26 cellular contexts compared by ENCODE assay signal in the genomic region with DNA sequence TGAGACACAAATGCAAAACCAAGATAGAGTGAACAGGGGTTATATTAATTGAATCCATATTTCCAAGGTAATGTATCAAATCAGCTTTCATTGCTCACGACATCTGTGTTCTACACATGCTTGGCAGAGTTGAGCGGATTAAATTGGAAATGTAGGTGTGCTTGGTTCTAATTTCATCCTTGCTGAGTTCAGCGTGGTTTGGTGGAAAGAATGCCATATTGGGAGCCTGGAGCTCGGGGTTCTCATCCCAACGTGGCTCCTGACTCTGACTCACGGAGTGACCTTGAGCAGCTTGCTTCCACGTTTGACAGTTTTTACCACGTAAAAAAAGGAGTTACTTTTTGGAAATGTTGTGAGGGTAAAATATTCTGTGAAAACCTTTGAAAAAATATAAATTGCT.
"Had no signal": no experiment of that assay in that cellular context is flagged by ENCODE, and none has a peak within 500 bp of the region (broad histone marks: within the 10 kb centered on the region; RNA-seq: fewer than 3 reads in every experiment).

No MANE protein-coding gene starts in this region.

- H3K4me3 ChIP-seq: left lung, lung, ovary, skin epidermis, stomach, testis, thyroid gland, transverse colon, upper lobe of left lung had no signal

- H3K9me3 Mint-ChIP-seq: immature natural killer cell; mesothelial cell of epicardium; naive B cell; natural killer cell; stimulated activated naive B cell treated with anti-CD40 and anti-IgM and Interleukin-4, amounts not matched to agents 10 μg/mL and 1 μg/mL and 100 μg/mL, for 72 hours had no signal

- H3K27ac ChIP-seq: left lung, ovary, skin epidermis, stomach, testis, thyroid gland, transverse colon, upper lobe of left lung had no signal

- H3K27me3 ChIP-seq: left lung, ovary, stomach, testis, thyroid gland, transverse colon, upper lobe of left lung had no signal

- H3K27ac Mint-ChIP-seq: immature natural killer cell; mesothelial cell of epicardium; natural killer cell; progenitor cell of endocrine pancreas; stimulated activated naive B cell treated with anti-CD40 and anti-IgM and Interleukin-4, amounts not matched to agents 10 μg/mL and 1 μg/mL and 100 μg/mL, for 72 hours had no signal

- H3K9me3 ChIP-seq: left lung, ovary, stomach, testis, thyroid gland, transverse colon, upper lobe of left lung had no signal

- DNase-seq: hypothalamus; immature natural killer cell; kidney; left colon; left lung; mesendoderm; naive B cell; natural killer cell; ovary; retina; right cardiac atrium; stimulated activated CD4-positive, alpha-beta T cell treated with anti-CD3 and anti-CD28 coated beads, Interleukin-12 subunit alpha, Interleukin-12 subunit beta, amount 100 ng/mL, for 4 hours; stimulated activated CD4-positive, alpha-beta T cell treated with anti-CD3 and anti-CD28 coated beads, Interleukin-15, amount 100 ng/mL, for 24 hours; stimulated activated CD4-positive, alpha-beta T cell treated with anti-CD3 and anti-CD28 coated beads, Interleukin-2, amount 100 ng/mL, for 24 hours; stimulated activated CD4-positive, alpha-beta T cell treated with anti-CD3 and anti-CD28 coated beads, Interleukin-4, amount 100 ng/mL, for 1 hour; stimulated activated naive B cell treated with anti-CD40 and anti-IgM and Interleukin-4, amounts not matched to agents 10 μg/mL and 1 μg/mL and 100 μg/mL, for 72 hours; stimulated activated naive CD8-positive, alpha-beta T cell treated with anti-CD3 and anti-CD28 coated beads, Interleukin-15, Interleukin-2, amounts not matched to agents 100 U/mL and 50 U/mL, for 24 hours; stomach; testis; thyroid gland; transverse colon; upper lobe of left lung had no signal

- H3K27me3 Mint-ChIP-seq: naive B cell; progenitor cell of endocrine pancreas; stimulated activated naive B cell treated with anti-CD40 and anti-IgM and Interleukin-4, amounts not matched to agents 10 μg/mL and 1 μg/mL and 100 μg/mL, for 72 hours had no signal

- H3K4me1 ChIP-seq: left lung, upper lobe of left lung had no signal

- H3K4me1 Mint-ChIP-seq: immature natural killer cell; naive B cell; natural killer cell; stimulated activated naive B cell treated with anti-CD40 and anti-IgM and Interleukin-4, amounts not matched to agents 10 μg/mL and 1 μg/mL and 100 μg/mL, for 72 hours had no signal

- H3K36me3 ChIP-seq: ovary, transverse colon had no signal

- H3K4me3 Mint-ChIP-seq: immature natural killer cell; mesothelial cell of epicardium; naive B cell; natural killer cell; stimulated activated naive B cell treated with anti-CD40 and anti-IgM and Interleukin-4, amounts not matched to agents 10 μg/mL and 1 μg/mL and 100 μg/mL, for 72 hours had no signal
